1 cellular context compared by ENCODE assay signal in genomic region chr17:72444517-72445054, GRCh38.
TF ChIP-seq lines count a peak whose summit lies in the region.

No MANE protein-coding gene starts in this region.

TF ChIP-seq in HepG2, 621 proteins besides CTCF, POLR2A, EP300 and RAD21 (continued from another document and continues in another):
- TF ChIP-seq ZBTB26 (CRISPR knock-in tag; IDR thresholded peaks at IDR 0.05; ENCODE audit: borderline replicate concordance) (0 out of 2 replicates have a peak, but pooled peaks have one; percentile 52), KAT2B (IDR thresholded peaks at IDR 0.05; ENCODE audit: borderline replicate concordance, low read depth, low read length) (no peak), ZSCAN25 (CRISPR knock-in tag; IDR thresholded peaks at IDR 0.05) (no peak), BCLAF1 (IDR thresholded peaks at IDR 0.05) (no peak), EEA1 (CRISPR knock-in tag; IDR thresholded peaks at IDR 0.05; ENCODE audit: borderline replicate concordance) (no peak), ZNF543 (CRISPR knock-in tag; IDR thresholded peaks at IDR 0.05) (no peak), NCOA1 (CRISPR knock-in tag; IDR thresholded peaks at IDR 0.05) (peak; percentile 72; the same call in 1 of the 2 replicates), RBAK (CRISPR knock-in tag; IDR thresholded peaks at IDR 0.05) (no peak), HIVEP1 (CRISPR knock-in tag; IDR thresholded peaks at IDR 0.05) (peak; percentile 61; the same call in 1 of the 2 replicates), HNRNPH1 (optimal IDR thresholded peaks at IDR 0.05; ENCODE audit: low read depth, low read length) (no peak), DDIT3 (CRISPR knock-in tag; IDR thresholded peaks at IDR 0.05) (0 out of 2 replicates have a peak, but pooled peaks have one; percentile 46), ONECUT2 (CRISPR knock-in tag; IDR thresholded peaks at IDR 0.05) (peak; percentile 38; the same call in 1 of the 2 replicates), PLRG1 (conservative IDR thresholded peaks at IDR 0.05) (no peak), ZNF33B (CRISPR knock-in tag; IDR thresholded peaks at IDR 0.05) (no peak), CREBL2 (CRISPR knock-in tag; IDR thresholded peaks at IDR 0.05; ENCODE audit: borderline replicate concordance) (no peak), ZNF292 (CRISPR knock-in tag; IDR thresholded peaks at IDR 0.05; ENCODE audit: borderline replicate concordance, low read depth) (0 out of 2 replicates have a peak, but pooled peaks have one; percentile 13), ZNF24 (IDR thresholded peaks at IDR 0.05) (no peak), ZNF329 (CRISPR knock-in tag; IDR thresholded peaks at IDR 0.05; ENCODE audit: low read depth) (no peak), DMAP1 (CRISPR knock-in tag; IDR thresholded peaks at IDR 0.05) (no peak), ZNF652 (CRISPR knock-in tag; IDR thresholded peaks at IDR 0.05; ENCODE audit: borderline replicate concordance, low read depth) (no peak), ZGPAT (CRISPR knock-in tag; IDR thresholded peaks at IDR 0.05) (peak; percentile 47; the same call in 1 of the 2 replicates), ZBTB4 (CRISPR knock-in tag; IDR thresholded peaks at IDR 0.05; ENCODE audit: borderline replicate concordance) (no peak), ZNF644 (CRISPR knock-in tag; IDR thresholded peaks at IDR 0.05; ENCODE audit: low read depth) (no peak), GATAD1 (CRISPR knock-in tag; IDR thresholded peaks at IDR 0.05) (no peak), TARDBP (CRISPR knock-in tag; IDR thresholded peaks at IDR 0.05) (no peak; the same call in 1 of the 2 replicates), ZMYM2 (CRISPR knock-in tag; IDR thresholded peaks at IDR 0.05) (no peak), SSRP1 (CRISPR knock-in tag; IDR thresholded peaks at IDR 0.05) (no peak), NR2F1 (CRISPR knock-in tag; IDR thresholded peaks at IDR 0.05) (no peak), ZNF749 (CRISPR knock-in tag; IDR thresholded peaks at IDR 0.05; ENCODE audit: borderline replicate concordance) (no peak; the same call in 1 of the 2 replicates), ELF4 (CRISPR knock-in tag; IDR thresholded peaks at IDR 0.05; ENCODE audit: borderline replicate concordance) (peak; percentile 32; the same call in 1 of the 2 replicates), KDM5B (CRISPR knock-in tag; IDR thresholded peaks at IDR 0.05; ENCODE audit: borderline replicate concordance) (no peak; the same call in none of the 2 replicates), ZNF615 (CRISPR knock-in tag; IDR thresholded peaks at IDR 0.05; ENCODE audit: borderline replicate concordance) (no peak), MAX (IDR thresholded peaks at IDR 0.05) (peak; percentile 81), MATR3 (CRISPR knock-in tag; IDR thresholded peaks at IDR 0.05) (no peak), KAT7 (CRISPR knock-in tag; IDR thresholded peaks at IDR 0.05; ENCODE audit: borderline replicate concordance) (0 out of 2 replicates have a peak, but pooled peaks have one; percentile 30), ZNF407 (CRISPR knock-in tag; IDR thresholded peaks at IDR 0.05; ENCODE audit: not compliant biosample characterization) (no peak), SUZ12 (IDR thresholded peaks at IDR 0.05; ENCODE audit: low read depth, low read length) (no peak), HMG20B (CRISPR knock-in tag; conservative IDR thresholded peaks at IDR 0.05) (no peak), ZNF616 (CRISPR knock-in tag; IDR thresholded peaks at IDR 0.05; ENCODE audit: low read depth) (no peak), ZNF761 (CRISPR knock-in tag; conservative IDR thresholded peaks at IDR 0.05) (0 out of 2 replicates have a peak, but pooled peaks have one; percentile 12), TFDP1 (CRISPR knock-in tag; IDR thresholded peaks at IDR 0.05; ENCODE audit: borderline replicate concordance) (peak; percentile 80; the same call in 1 of the 2 replicates), RCOR2 (CRISPR knock-in tag; IDR thresholded peaks at IDR 0.05) (no peak), ZBTB34 (CRISPR knock-in tag; IDR thresholded peaks at IDR 0.05) (no peak), ZNF777 (CRISPR knock-in tag; IDR thresholded peaks at IDR 0.05) (no peak)
